ENCODE assay signal across 1 cellular context in the genomic region with DNA sequence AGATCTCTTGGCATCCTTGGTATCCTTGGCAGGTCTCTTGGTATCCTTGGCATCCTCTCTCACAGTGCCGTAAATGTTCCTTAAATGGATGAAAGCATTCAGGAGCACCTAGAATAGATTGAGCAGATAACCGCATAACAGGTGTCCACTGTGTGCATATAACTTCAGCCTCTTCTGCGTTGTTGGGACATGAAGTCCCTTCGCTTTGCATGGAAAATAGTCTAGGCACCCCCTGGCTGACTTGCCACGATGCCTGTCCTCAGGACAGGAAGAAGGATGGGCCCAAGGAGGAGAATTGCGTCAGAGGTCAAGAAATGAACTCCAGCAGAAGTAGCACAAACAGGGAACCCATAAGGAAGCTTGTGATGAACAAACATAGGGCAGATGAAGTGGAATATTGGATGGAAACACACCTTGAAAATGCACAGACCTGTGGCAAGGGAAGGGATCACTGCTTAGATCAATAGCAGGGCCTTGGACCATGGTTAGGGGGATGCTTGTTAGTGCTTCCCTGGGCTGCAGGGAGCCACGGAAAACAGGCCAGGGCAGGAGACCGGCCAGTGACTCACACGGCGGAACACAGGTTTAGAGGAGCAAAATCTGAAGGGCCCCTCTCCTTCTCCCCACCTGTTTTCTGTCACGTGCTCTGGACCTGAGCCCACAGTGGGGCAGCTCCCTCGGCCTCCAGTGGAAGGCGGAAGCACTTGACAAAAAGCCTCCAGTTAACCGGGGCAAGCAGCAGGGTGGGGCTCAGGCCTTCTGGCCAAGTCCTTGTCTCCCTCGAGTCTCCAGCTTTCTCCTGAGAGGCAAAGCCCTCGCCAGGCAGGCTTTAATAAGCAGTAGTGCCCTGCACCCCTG.
TF ChIP-seq lines count a peak whose summit lies in the region.

No MANE protein-coding gene starts in this region.

TF ChIP-seq in H1, 55 proteins besides CTCF, POLR2A, EP300 and RAD21:
- no peak for TF ChIP-seq RBBP5 (IDR thresholded peaks at IDR 0.05; ENCODE audit: borderline replicate concordance, low read depth, low read length)
- no peak for TF ChIP-seq SP4 (IDR thresholded peaks at IDR 0.05; ENCODE audit: low read length)
- no peak for TF ChIP-seq RXRA (IDR thresholded peaks at IDR 0.05; ENCODE audit: insufficient read depth, low read depth, low read length)
- no peak for TF ChIP-seq SIX5 (IDR thresholded peaks at IDR 0.05; ENCODE audit: low read depth, low read length)
- TF ChIP-seq SAP30 (IDR thresholded peaks at IDR 0.05; ENCODE audit: insufficient read depth, insufficient replicate concordance, low read length): no peak
- no peak for TF ChIP-seq HDAC2 (IDR thresholded peaks at IDR 0.05; ENCODE audit: borderline replicate concordance in 1 of 2, low read depth in 2 of 2, low read length in 2 of 2)
- TF ChIP-seq YY1 (IDR thresholded peaks at IDR 0.05; ENCODE audit: low read depth, low read length): no peak
- TF ChIP-seq, protein P1, sequence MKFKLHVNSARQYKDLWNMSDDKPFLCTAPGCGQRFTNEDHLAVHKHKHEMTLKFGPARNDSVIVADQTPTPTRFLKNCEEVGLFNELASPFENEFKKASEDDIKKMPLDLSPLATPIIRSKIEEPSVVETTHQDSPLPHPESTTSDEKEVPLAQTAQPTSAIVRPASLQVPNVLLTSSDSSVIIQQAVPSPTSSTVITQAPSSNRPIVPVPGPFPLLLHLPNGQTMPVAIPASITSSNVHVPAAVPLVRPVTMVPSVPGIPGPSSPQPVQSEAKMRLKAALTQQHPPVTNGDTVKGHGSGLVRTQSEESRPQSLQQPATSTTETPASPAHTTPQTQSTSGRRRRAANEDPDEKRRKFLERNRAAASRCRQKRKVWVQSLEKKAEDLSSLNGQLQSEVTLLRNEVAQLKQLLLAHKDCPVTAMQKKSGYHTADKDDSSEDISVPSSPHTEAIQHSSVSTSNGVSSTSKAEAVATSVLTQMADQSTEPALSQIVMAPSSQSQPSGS (IDR thresholded peaks at IDR 0.05; ENCODE audit: low read length): no peak
- no peak for TF ChIP-seq SIN3A (conservative IDR thresholded peaks at IDR 0.05 in 1 of 2, IDR thresholded peaks at IDR 0.05 in 1 of 2; ENCODE audit: low read depth in 1 of 2, low read length in 2 of 2)
- TF ChIP-seq NRF1 (IDR thresholded peaks at IDR 0.05; ENCODE audit: low read depth, low read length): no peak
- TF ChIP-seq SRF (IDR thresholded peaks at IDR 0.05; ENCODE audit: low read depth, low read length): no peak
- no peak for TF ChIP-seq ATF3 (IDR thresholded peaks at IDR 0.05; ENCODE audit: insufficient read depth, low read depth, low read length)
- TF ChIP-seq GTF2F1 (IDR thresholded peaks at IDR 0.05; ENCODE audit: borderline replicate concordance, low read depth, low read length): no peak
- TF ChIP-seq MAX (IDR thresholded peaks at IDR 0.05): no peak
- no peak for TF ChIP-seq SP1 (IDR thresholded peaks at IDR 0.05; ENCODE audit: low read depth, low read length)
- no peak for TF ChIP-seq JUN (IDR thresholded peaks at IDR 0.05; ENCODE audit: low read depth, low read length)
- TF ChIP-seq CBX8 (IDR thresholded peaks at IDR 0.05; ENCODE audit: borderline replicate concordance, low read depth, low read length): no peak
- TF ChIP-seq USF2 (IDR thresholded peaks at IDR 0.05; ENCODE audit: low read length): no peak
